11 cellular contexts compared by ENCODE assay signal in genomic region chr3:88019024-88019423, GRCh38. TPM values are rescaled to one million over a fixed set of nuclear protein-coding genes. Genes with fewer than 3 reads are reported as not detected.
A peak's percentile ranks its signal among the peaks of the same experiment; 100 is the strongest.
DNase-seq lines count a peak whose midpoint lies in the region; ATAC-seq and TF ChIP-seq lines count a peak whose summit lies in the region.
"Had no signal": no experiment of that assay in that cellular context is flagged by ENCODE, and none has a peak within 500 bp of the region (broad histone marks: within the 10 kb centered on the region; RNA-seq: fewer than 3 reads in every experiment).

No MANE protein-coding gene starts in this region.

- ATAC-seq in GM18873 (IDR thresholded peaks at IDR 0.05; ENCODE audit: low FRiP score, unreplicated experiment): peak; percentile 82
- ATAC-seq in GM21717 (IDR thresholded peaks at IDR 0.05; ENCODE audit: unreplicated experiment): peak; percentile 95
- ATAC-seq in HG03439 (IDR thresholded peaks at IDR 0.05; ENCODE audit: unreplicated experiment): peak; percentile 99

- TF ChIP-seq CTCF in choroid plexus epithelial cell (conservative IDR thresholded peaks at IDR 0.05; ENCODE audit: low read depth, low read length): no peak

- DNase-seq in choroid plexus epithelial cell (ENCODE audit: low read depth): peak; percentile 39
- DNase-seq in NCI-H69 (lab: John Stamatoyannopoulos, UW): no peak
- DNase-seq in central memory CD4-positive, alpha-beta T cell: no peak
- no peak for DNase-seq in dermis blood vessel endothelial cell
- no peak for DNase-seq in NCI-H1105 treated with DMSO at 0.1 percent for 48 hours (lab: John Stamatoyannopoulos, UW)
- DNase-seq: activated B cell treated with CpG ODN at 0.5 μM for 24 hours, EL, glutamatergic neuron had no signal

- no peak overlapping the region for H3K4me3 ChIP-seq in choroid plexus epithelial cell (ENCODE audit: low read depth, low read length)

RNA-seq across cellular contexts. Expression of gene CGGBP1, which starts 39.8 kb away (rescaled TPM):
- total RNA-seq in dermis blood vessel endothelial cell: 74.4 and 83.5 TPM in 2 replicates

RNA-seq across cellular contexts. Expression of gene ZNF654, which starts 40.0 kb away (rescaled TPM):
- total RNA-seq in dermis blood vessel endothelial cell: 20.4 and 25.4 TPM in 2 replicates
